Comparison of ENCODE assay signal across 30 cellular contexts in genomic region chr2:3108710-3109702, GRCh38.
DNase-seq lines count a peak whose midpoint lies in the region; ATAC-seq, FAIRE-seq and TF ChIP-seq lines count a peak whose summit lies in the region.
"Had no signal": no experiment of that assay in that cellular context is flagged by ENCODE, and none has a peak within 500 bp of the region (broad histone marks: within the 10 kb centered on the region; RNA-seq: fewer than 3 reads in every experiment).

No MANE protein-coding gene starts in this region.

- DNase-seq in A549 (ENCODE audit: low read depth in 1 of 2, low spot score in 1 of 2) = no peak
- peak; percentile 11 for DNase-seq in GM10248 (ENCODE audit: extremely low spot score)
- peak; percentile 75 for DNase-seq in esophagus muscularis mucosa (ENCODE audit: extremely low spot score)
- no peak for DNase-seq in neuronal stem cell (ENCODE audit: low spot score)
- no peak for DNase-seq in activated naive CD8-positive, alpha-beta T cell treated with anti-CD3 and anti-CD28 coated beads for 36 hours
- no peak for DNase-seq in DMS53 (lab: John Stamatoyannopoulos, UW)
- DNase-seq in Ammon's horn (ENCODE audit: low spot score) = no peak
- DNase-seq: activated gamma-delta T cell; activated T-cell treated with anti-CD3 and anti-CD28 coated beads, Interleukin-2, amount 50 U/mL, for 4 hours; effector memory CD8-positive, alpha-beta T cell; erythroblast; glutamatergic neuron; GM23248; left ventricle myocardium superior; naive B cell; NCI-H1048; NCI-H1694; NCI-H446; NCI-H748 treated with DMSO at 0.1 percent for 48 hours; ovary; retina; SIG-M5; stimulated activated CD4-positive, alpha-beta T cell treated with anti-CD3 and anti-CD28 coated beads, Interleukin-4, amount 100 ng/mL, for 1 hour; trophoblast cell had no signal

- intact Hi-C loops in esophagus muscularis mucosa (cut with DNase I) = no loop called here

- H3K36me3 Mint-ChIP-seq in activated naive CD8-positive, alpha-beta T cell treated with anti-CD3 and anti-CD28 coated beads for 36 hours = no peaks in the 10 kb centered on the region
- H3K36me3 Mint-ChIP-seq: mesothelial cell of epicardium, naive B cell had no signal

- peak overlapping the region; percentile 37 for H2AK5ac ChIP-seq in neuronal stem cell (ENCODE audit: low read depth, low read length)

- TF ChIP-seq EP300 in A549 (IDR thresholded peaks at IDR 0.05) = no peak
- TF ChIP-seq EP300 in esophagus muscularis mucosa (IDR thresholded peaks at IDR 0.05) = no peak

- ATAC-seq in A549 (peak in 1 of 2 experiments; percentile 21; a peak in 1 of 6 replicates), GM19467 (IDR thresholded peaks at IDR 0.05; ENCODE audit: unreplicated experiment) (no peak)
- ATAC-seq: activated CD4-positive, CD25-positive, alpha-beta regulatory T cell treated with anti-CD3 and anti-CD28 coated beads, Interleukin-2, amount 50 U/mL, for 24 hours; activated T-cell treated with anti-CD3 and anti-CD28 coated beads, Interleukin-2, amount 50 U/mL, for 4 hours; effector memory CD8-positive, alpha-beta T cell; left ventricle myocardium superior had no signal

- H3K4ac ChIP-seq in neuronal stem cell (ENCODE audit: low read length) = no peak overlapping the region

- H2BK15ac ChIP-seq in neuronal stem cell (ENCODE audit: low read length) = peak overlapping the region; percentile 73

- TF ChIP-seq POLR2A in A549 (IDR thresholded peaks at IDR 0.05; ENCODE audit: low read length) (peak; percentile 6; the same call in 1 of the 2 replicates), esophagus muscularis mucosa (IDR thresholded peaks at IDR 0.05; ENCODE audit: low read depth) (no peak)

- H3K4me3 ChIP-seq in A549 (no peak overlapping the region), esophagus muscularis mucosa (no peak overlapping the region), neuronal stem cell (ENCODE audit: low read length in 2 of 2) (no peak overlapping the region)
- H3K4me3 ChIP-seq: BLaER1 treated with 17β-estradiol and CSF1 and Interleukin-3, amounts not matched to agents 10 nM and 100 nM; cardiac muscle cell; GM23248; ovary had no signal

- no peaks in the 10 kb centered on the region for H3K27me3 Mint-ChIP-seq in activated naive CD8-positive, alpha-beta T cell treated with anti-CD3 and anti-CD28 coated beads for 36 hours
- H3K27me3 Mint-ChIP-seq: naive B cell had no signal

- H3K4me1 Mint-ChIP-seq in activated naive CD8-positive, alpha-beta T cell treated with anti-CD3 and anti-CD28 coated beads for 36 hours = no peaks in the 10 kb centered on the region

- 57% methylated on average over 28 of the region's 29 CpGs for WGBS in A549 (ENCODE audit: missing lambda C conversion rate)
- 89% methylated on average over 26 of the region's 29 CpGs for WGBS in esophagus muscularis mucosa
- WGBS in neuronal stem cell (ENCODE audit: extremely low coverage in 2 of 2, insufficient read length in 2 of 2, insufficient replicate concordance in 1 of 2), 2 donors = no CpG with 5 or more reads among the region's 29 CpGs

- H3K27me3 ChIP-seq in esophagus muscularis mucosa (no peaks in the 10 kb centered on the region), neuronal stem cell (ENCODE audit: control insufficient read depth in 3 of 3, insufficient read depth in 3 of 3, low read depth in 1 of 3, low read length in 3 of 3) (peaks cover 0 to 3% (median 0%) of the 10 kb centered on the region in 3 experiments)
- H3K27me3 ChIP-seq: cardiac muscle cell, ovary had no signal

- FAIRE-seq in A549 (lab: Jason Lieb, UNC) = no peak
- FAIRE-seq: astrocyte had no signal

- no peak overlapping the region for H3K23ac ChIP-seq in neuronal stem cell (ENCODE audit: low read depth, low read length, poor library complexity)

- TF ChIP-seq RAD21 in A549 (conservative IDR thresholded peaks at IDR 0.05 in 1 of 2, IDR thresholded peaks at IDR 0.05 in 1 of 2) = no peak

- CTCF ChIA-PET in A549 (lab: Yijun Ruan, JAX) = no interaction called here
- CTCF ChIA-PET in GM10248 (lab: Yijun Ruan, JAX) = no interaction called here

- H3K9me3 Mint-ChIP-seq in activated naive CD8-positive, alpha-beta T cell treated with anti-CD3 and anti-CD28 coated beads for 36 hours = no peaks in the 10 kb centered on the region
- H3K9me3 Mint-ChIP-seq: activated T-cell treated with anti-CD3 and anti-CD28 coated beads, Interleukin-2, amount 50 U/mL, for 4 hours; effector memory CD8-positive, alpha-beta T cell; mesothelial cell of epicardium had no signal

- no peak overlapping the region for H2AFZ ChIP-seq in neuronal stem cell (ENCODE audit: low read length)
- H2AFZ ChIP-seq: GM23248 had no signal

- no peak overlapping the region for H3K14ac ChIP-seq in neuronal stem cell (ENCODE audit: low read length)

- no peak overlapping the region for H3K27ac Mint-ChIP-seq in activated naive CD8-positive, alpha-beta T cell treated with anti-CD3 and anti-CD28 coated beads for 36 hours
- H3K27ac Mint-ChIP-seq: effector memory CD8-positive, alpha-beta T cell; mesothelial cell of epicardium had no signal

- TF ChIP-seq CTCF in A549 (IDR thresholded peaks at IDR 0.05) = no peak
- TF ChIP-seq CTCF in GM10248 (IDR thresholded peaks at IDR 0.05; ENCODE audit: control extremely low read depth, extremely low read depth, low read depth, missing control alignments) = no peak
- TF ChIP-seq CTCF in esophagus muscularis mucosa (IDR thresholded peaks at IDR 0.05) = no peak

- H3K9me3 ChIP-seq in A549 (no peaks in the 10 kb centered on the region; the same call in 2 of the 3 replicates), esophagus muscularis mucosa (no peaks in the 10 kb centered on the region), neuronal stem cell (replicated peaks in 1 of 2; ENCODE audit: control insufficient read depth in 2 of 2, insufficient read depth in 1 of 2, low read depth in 1 of 2, low read length in 2 of 2) (peaks cover 0 to 9% of the 10 kb centered on the region in 2 donors)
- H3K9me3 ChIP-seq: BLaER1 treated with 17β-estradiol and CSF1 and Interleukin-3, amounts not matched to agents 10 nM and 100 nM; ovary had no signal

- H2BK120ac ChIP-seq in neuronal stem cell (ENCODE audit: low read depth, low read length) = peak overlapping the region; percentile 65

- H3K36me3 ChIP-seq in esophagus muscularis mucosa (no peaks in the 10 kb centered on the region), neuronal stem cell (replicated peaks in 1 of 2; ENCODE audit: control insufficient read depth in 2 of 2, insufficient read depth in 2 of 2, low read length in 2 of 2) (peaks cover 0 to 2% of the 10 kb centered on the region in 2 donors)
- H3K36me3 ChIP-seq: BLaER1 treated with 17β-estradiol and CSF1 and Interleukin-3, amounts not matched to agents 10 nM and 100 nM; cardiac muscle cell; ovary had no signal

- H3K9ac ChIP-seq in neuronal stem cell (ENCODE audit: low read depth, low read length, poor library complexity) = no peak overlapping the region
- H3K9ac ChIP-seq: BLaER1 treated with 17β-estradiol and CSF1 and Interleukin-3, amounts not matched to agents 10 nM and 100 nM; GM23248 had no signal

- no peak overlapping the region for H3K4me2 ChIP-seq in A549
- H3K4me2 ChIP-seq in neuronal stem cell (ENCODE audit: insufficient read depth, low read length, poor library complexity, severe bottlenecking) = no peak overlapping the region
- H3K4me2 ChIP-seq: BLaER1 treated with 17β-estradiol and CSF1 and Interleukin-3, amounts not matched to agents 10 nM and 100 nM had no signal

- no peak overlapping the region for H3K4me3 Mint-ChIP-seq in activated naive CD8-positive, alpha-beta T cell treated with anti-CD3 and anti-CD28 coated beads for 36 hours
- H3K4me3 Mint-ChIP-seq: activated T-cell treated with anti-CD3 and anti-CD28 coated beads, Interleukin-2, amount 50 U/mL, for 4 hours; effector memory CD8-positive, alpha-beta T cell; mesothelial cell of epicardium; naive B cell had no signal

- no peaks in the 10 kb centered on the region for H3K4me1 ChIP-seq in A549
- H3K4me1 ChIP-seq in esophagus muscularis mucosa = no peaks in the 10 kb centered on the region
- peaks cover 0 to 10% of the 10 kb centered on the region in 2 donors for H3K4me1 ChIP-seq in neuronal stem cell (ENCODE audit: control insufficient read depth in 2 of 2, insufficient read depth in 1 of 2, low read depth in 1 of 2, low read length in 2 of 2)

- H2BK5ac ChIP-seq in neuronal stem cell (ENCODE audit: low read length) = peak overlapping the region; percentile 39

- H3K27ac ChIP-seq in A549 (no peak overlapping the region), esophagus muscularis mucosa (replicated peaks in 1 of 4) (no peak overlapping the region), neuronal stem cell (replicated peaks; ENCODE audit: low read length) (no peak overlapping the region)
- H3K27ac ChIP-seq: BLaER1 treated with 17β-estradiol and CSF1 and Interleukin-3, amounts not matched to agents 10 nM and 100 nM; cardiac muscle cell; GM23248; ovary had no signal

- H3K18ac ChIP-seq in neuronal stem cell (ENCODE audit: low read length) = peak overlapping the region; percentile 41

- no peaks in the 10 kb centered on the region for H3K79me1 ChIP-seq in neuronal stem cell (ENCODE audit: low read depth, low read length)

- no peak overlapping the region for H4K8ac ChIP-seq in neuronal stem cell (ENCODE audit: low read depth, low read length)

- POLR2A ChIA-PET in A549 (lab: Yijun Ruan, JAX) (no interaction called here), GM10248 (lab: Yijun Ruan, JAX) (no interaction called here)

- H4K91ac ChIP-seq in neuronal stem cell (ENCODE audit: low read depth, low read length, poor library complexity) = no peak overlapping the region

- H2BK12ac ChIP-seq in neuronal stem cell (ENCODE audit: low read length) = no peak overlapping the region

TF ChIP-seq in A549, 52 proteins besides CTCF, POLR2A, EP300 and RAD21 (continues in another document):
- TF ChIP-seq NFE2L2 (conservative IDR thresholded peaks at IDR 0.05; ENCODE audit: low read length) (no peak), TP53 (CRISPR knock-in tag; IDR thresholded peaks at IDR 0.05) (no peak), HEYL (CRISPR knock-in tag; IDR thresholded peaks at IDR 0.05) (no peak), HOXA7 (CRISPR knock-in tag; IDR thresholded peaks at IDR 0.05) (no peak), RNF2 (IDR thresholded peaks at IDR 0.05; ENCODE audit: borderline replicate concordance, low read depth) (no peak), GATA3 (IDR thresholded peaks at IDR 0.05; ENCODE audit: borderline replicate concordance) (no peak), RCOR1 (IDR thresholded peaks at IDR 0.05; ENCODE audit: low read depth, low read length) (no peak), KDM5A (IDR thresholded peaks at IDR 0.05) (no peak), RARB (CRISPR knock-in tag; IDR thresholded peaks at IDR 0.05) (no peak), EHF (CRISPR knock-in tag; IDR thresholded peaks at IDR 0.05) (no peak), ZFP36 (IDR thresholded peaks at IDR 0.05; ENCODE audit: borderline replicate concordance, partially characterized antibody) (no peak), SMC3 (IDR thresholded peaks at IDR 0.05) (no peak), JUNB (IDR thresholded peaks at IDR 0.05) (no peak), ZNF302 (CRISPR knock-in tag; IDR thresholded peaks at IDR 0.05) (no peak), FOSB (CRISPR knock-in tag; IDR thresholded peaks at IDR 0.05) (no peak), FOXS1 (CRISPR knock-in tag; IDR thresholded peaks at IDR 0.05) (no peak), CEBPB (IDR thresholded peaks at IDR 0.05) (no peak), ZSCAN20 (CRISPR knock-in tag; IDR thresholded peaks at IDR 0.05) (no peak)

Comparison
In these comparisons a context has a peak if more than half of its experiments do, and no peak if none do; other contexts are left out.
1. DNase-seq: peak in GM10248 (single experiment) and esophagus muscularis mucosa (single experiment); none in A549 (0 of 2), neuronal stem cell (single experiment), activated naive CD8-positive, alpha-beta T cell treated with anti-CD3 and anti-CD28 coated beads for 36 hours (single experiment), DMS53 (single experiment) and Ammon's horn (single experiment).